17 cellular contexts compared by ENCODE assay signal in the genomic region with DNA sequence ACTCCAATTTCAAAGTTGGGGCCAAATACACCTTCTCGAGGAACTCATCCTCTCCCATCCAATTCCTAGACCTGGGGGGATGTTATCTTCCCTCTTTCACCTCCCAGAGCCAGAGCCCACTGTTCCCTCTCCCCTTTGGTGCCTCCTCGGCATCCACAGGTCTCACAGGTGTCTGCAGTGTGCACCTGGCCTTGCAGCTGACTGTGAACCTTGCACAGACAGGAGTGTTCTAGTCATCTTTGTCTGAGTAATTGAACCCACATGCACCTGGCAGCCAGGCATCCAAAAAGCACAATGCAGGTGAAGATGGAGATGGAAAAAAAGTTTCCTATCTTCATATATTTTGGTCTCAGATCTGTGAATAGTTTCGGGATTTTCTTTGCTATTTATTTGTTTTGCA.
DNase-seq lines count a peak whose midpoint lies in the region; ATAC-seq lines count a peak whose summit lies in the region.
"Had no signal": no experiment of that assay in that cellular context is flagged by ENCODE, and none has a peak within 500 bp of the region (broad histone marks: within the 10 kb centered on the region; RNA-seq: fewer than 3 reads in every experiment).

No MANE protein-coding gene starts in this region.

- DNase-seq in NCI-H748 (lab: John Stamatoyannopoulos, UW; ENCODE audit: unreplicated experiment) (peak; percentile 23), NCI-H748 treated with DMSO at 0.1 percent for 48 hours (lab: John Stamatoyannopoulos, UW) (no peak), DMS53 (lab: John Stamatoyannopoulos, UW) (peak; percentile 68), NCI-H146 (lab: John Stamatoyannopoulos, UW) (peak; percentile 95), NCI-H69 (lab: John Stamatoyannopoulos, UW) (peak; percentile 54), substantia nigra (lab: John Stamatoyannopoulos, UW) (no peak), SHP77 treated with DMSO at 0.1 percent for 48 hours (lab: John Stamatoyannopoulos, UW) (no peak)
- DNase-seq: C1 segment of cervical spinal cord, DMS 273 treated with DMSO at 0.1 percent for 48 hours, GOT3, KBM-7, NCI-H1694 treated with DMSO at 0.1 percent for 48 hours, NCI-H226, SJCRH30, T-helper 17 cell had no signal

- H3K27ac ChIP-seq in substantia nigra (ENCODE audit: low read depth, low read length, poor library complexity, severe bottlenecking), result no peak overlapping the region
- H3K27ac ChIP-seq: A549, SJCRH30 had no signal

- ATAC-seq in GM21390 (IDR thresholded peaks at IDR 0.05; ENCODE audit: unreplicated experiment), result no peak
- ATAC-seq: A549, T-helper 17 cell had no signal

Comparison
In these comparisons a context has a peak if more than half of its experiments do, and no peak if none do; other contexts are left out.
1. DNase-seq: peak in NCI-H748 (single experiment), DMS53 (single experiment), NCI-H146 (single experiment) and NCI-H69 (single experiment); none in NCI-H748 treated with DMSO at 0.1 percent for 48 hours (single experiment), substantia nigra (0 of 49) and SHP77 treated with DMSO at 0.1 percent for 48 hours (single experiment).